Comparison of ENCODE assay signal across 2 cellular contexts in the genomic region with DNA sequence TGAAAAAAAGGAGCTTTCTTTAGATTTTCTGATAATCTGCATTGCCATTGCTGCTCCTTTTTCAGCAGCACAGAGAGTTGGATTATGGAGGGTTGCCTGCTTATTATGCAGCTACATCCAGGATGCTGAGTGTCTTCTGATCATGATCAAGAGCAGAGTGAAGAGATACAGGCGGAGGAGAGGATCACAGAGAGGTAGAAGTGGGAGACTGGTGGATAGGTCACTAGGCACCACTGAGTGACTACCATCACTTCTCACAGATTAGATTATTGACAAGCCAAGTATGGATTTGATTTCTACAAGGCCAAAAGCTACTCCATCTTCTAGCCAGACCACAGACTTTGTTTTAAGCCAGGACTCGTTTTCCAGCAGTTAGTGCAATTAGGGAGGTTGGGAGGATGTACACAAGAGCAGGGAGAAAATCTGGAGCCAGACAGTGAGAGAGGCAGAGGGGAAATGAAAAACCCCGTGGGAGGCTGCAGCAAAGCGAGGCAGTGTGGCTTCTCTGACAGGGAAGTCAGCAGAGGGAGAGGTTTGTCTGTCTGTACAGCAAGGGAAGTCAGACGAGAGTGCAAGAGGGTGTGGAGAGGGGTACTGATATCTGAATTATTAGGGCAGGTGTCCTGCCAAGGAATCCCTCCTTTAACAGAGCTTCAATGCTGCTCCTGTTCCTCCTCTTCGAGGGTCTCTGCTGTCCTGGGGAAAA.
TF ChIP-seq lines count a peak whose summit lies in the region.

A gene (plus strand): TSS at position 562 of the 706 bp plus-strand sequence. CDS start 95 bp downstream, at position 657.

TF ChIP-seq in GM12891, 5 proteins besides CTCF, POLR2A, EP300 and RAD21 (continued from another document):
- TF ChIP-seq TAF1 (IDR thresholded peaks at IDR 0.05; ENCODE audit: low read depth, low read length): no peak

TF ChIP-seq in GM12878, 131 proteins besides CTCF, POLR2A, EP300 and RAD21 (continued from another document):
- TF ChIP-seq, protein P1, sequence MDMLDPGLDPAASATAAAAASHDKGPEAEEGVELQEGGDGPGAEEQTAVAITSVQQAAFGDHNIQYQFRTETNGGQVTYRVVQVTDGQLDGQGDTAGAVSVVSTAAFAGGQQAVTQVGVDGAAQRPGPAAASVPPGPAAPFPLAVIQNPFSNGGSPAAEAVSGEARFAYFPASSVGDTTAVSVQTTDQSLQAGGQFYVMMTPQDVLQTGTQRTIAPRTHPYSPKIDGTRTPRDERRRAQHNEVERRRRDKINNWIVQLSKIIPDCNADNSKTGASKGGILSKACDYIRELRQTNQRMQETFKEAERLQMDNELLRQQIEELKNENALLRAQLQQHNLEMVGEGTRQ (IDR thresholded peaks at IDR 0.05; ENCODE audit: borderline replicate concordance, low read depth, low read length): no peak
- no peak for TF ChIP-seq CREM (IDR thresholded peaks at IDR 0.05; ENCODE audit: low read depth)
- TF ChIP-seq, protein P2, sequence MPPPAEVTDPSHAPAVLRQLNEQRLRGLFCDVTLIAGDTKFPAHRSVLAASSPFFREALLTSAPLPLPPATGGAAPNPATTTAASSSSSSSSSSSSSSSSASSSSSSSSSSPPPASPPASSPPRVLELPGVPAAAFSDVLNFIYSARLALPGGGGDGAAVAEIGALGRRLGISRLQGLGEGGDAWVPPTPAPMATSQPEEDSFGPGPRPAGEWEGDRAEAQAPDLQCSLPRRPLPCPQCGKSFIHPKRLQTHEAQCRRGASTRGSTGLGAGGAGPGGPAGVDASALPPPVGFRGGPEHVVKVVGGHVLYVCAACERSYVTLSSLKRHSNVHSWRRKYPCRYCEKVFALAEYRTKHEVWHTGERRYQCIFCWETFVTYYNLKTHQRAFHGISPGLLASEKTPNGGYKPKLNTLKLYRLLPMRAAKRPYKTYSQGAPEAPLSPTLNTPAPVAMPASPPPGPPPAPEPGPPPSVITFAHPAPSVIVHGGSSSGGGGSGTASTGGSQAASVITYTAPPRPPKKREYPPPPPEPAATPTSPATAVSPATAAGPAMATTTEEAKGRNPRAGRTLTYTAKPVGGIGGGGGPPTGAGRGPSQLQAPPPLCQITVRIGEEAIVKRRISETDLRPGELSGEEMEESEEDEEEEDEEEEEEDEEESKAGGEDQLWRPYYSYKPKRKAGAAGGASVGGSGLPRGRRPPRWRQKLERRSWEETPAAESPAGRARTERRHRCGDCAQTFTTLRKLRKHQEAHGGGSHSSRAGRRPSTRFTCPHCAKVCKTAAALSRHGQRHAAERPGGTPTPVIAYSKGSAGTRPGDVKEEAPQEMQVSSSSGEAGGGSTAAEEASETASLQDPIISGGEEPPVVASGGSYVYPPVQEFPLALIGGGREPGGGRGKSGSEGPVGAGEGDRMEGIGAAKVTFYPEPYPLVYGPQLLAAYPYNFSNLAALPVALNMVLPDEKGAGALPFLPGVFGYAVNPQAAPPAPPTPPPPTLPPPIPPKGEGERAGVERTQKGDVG (CRISPR knock-in tag; IDR thresholded peaks at IDR 0.05): no peak
